In genomic region chrX:153778684-153779101, GRCh38 we compare ENCODE assay signal across 1 cellular context.
TF ChIP-seq lines count a peak whose summit lies in the region.

No MANE protein-coding gene starts in this region.

TF ChIP-seq in WTC11, 78 proteins besides CTCF, POLR2A, EP300 and RAD21:
- no peak for TF ChIP-seq ZNF263 (CRISPR knock-in tag; IDR thresholded peaks at IDR 0.05; ENCODE audit: low read depth)
- TF ChIP-seq PREB (CRISPR knock-in tag; IDR thresholded peaks at IDR 0.05; ENCODE audit: borderline replicate concordance): no peak
- no peak for TF ChIP-seq ERG (CRISPR knock-in tag; IDR thresholded peaks at IDR 0.05)
- TF ChIP-seq SP1 (CRISPR knock-in tag; conservative IDR thresholded peaks at IDR 0.05): no peak
- TF ChIP-seq GRHL2 (CRISPR knock-in tag; IDR thresholded peaks at IDR 0.05; ENCODE audit: insufficient replicate concordance, severe bottlenecking): no peak
- no peak for TF ChIP-seq FOXJ3 (CRISPR knock-in tag; IDR thresholded peaks at IDR 0.05; ENCODE audit: borderline replicate concordance)
- TF ChIP-seq NR3C1 (CRISPR knock-in tag; conservative IDR thresholded peaks at IDR 0.05; ENCODE audit: low read depth): no peak
- no peak for TF ChIP-seq FOXP1 (CRISPR knock-in tag; IDR thresholded peaks at IDR 0.05; ENCODE audit: borderline replicate concordance)
- no peak for TF ChIP-seq ATF6 (CRISPR knock-in tag; IDR thresholded peaks at IDR 0.05)
- TF ChIP-seq AFF4 (CRISPR knock-in tag; IDR thresholded peaks at IDR 0.05; ENCODE audit: borderline replicate concordance): no peak
- no peak for TF ChIP-seq TCF7 (CRISPR knock-in tag; IDR thresholded peaks at IDR 0.05; ENCODE audit: low read depth)
